Comparison of ENCODE assay signal across 1 cellular context in the genomic region with DNA sequence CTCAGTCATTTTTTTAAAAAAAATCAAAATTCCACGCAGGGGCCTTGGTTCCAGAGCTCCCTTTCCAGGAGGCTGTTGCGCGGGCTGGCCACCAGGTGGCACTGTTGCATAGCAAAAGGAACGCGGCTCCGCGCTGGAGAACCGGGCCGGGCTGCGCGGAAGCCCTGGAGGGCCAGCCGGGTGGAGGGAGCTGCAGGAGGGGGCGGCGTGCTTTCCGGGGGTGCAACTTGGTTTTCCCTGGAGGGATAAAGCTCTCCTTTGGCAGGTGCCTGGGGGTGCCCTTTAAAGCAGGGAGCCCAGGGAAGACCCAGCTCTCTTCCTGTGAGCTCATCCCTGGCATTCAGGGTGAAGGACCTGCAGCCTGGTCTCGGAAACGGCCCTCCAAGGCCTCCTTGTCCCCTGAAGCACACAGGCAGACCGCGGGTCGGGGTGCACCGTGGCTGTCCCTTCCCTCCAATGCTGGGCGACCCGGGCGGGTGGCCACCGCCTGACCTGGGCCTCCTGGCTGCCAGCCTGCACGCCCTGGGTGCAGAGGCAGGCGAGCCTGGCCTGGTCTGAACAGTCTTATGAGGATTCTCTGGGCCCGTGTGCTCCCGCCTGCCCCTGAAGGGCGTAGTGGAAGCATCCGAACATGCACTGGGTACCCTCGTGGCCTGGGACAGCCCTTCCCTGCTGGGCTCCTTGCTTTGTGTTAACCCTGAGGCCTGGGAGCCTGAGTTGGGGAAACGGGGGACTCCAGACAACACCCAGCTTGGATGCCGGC.
TF ChIP-seq lines count a peak whose summit lies in the region.

No MANE protein-coding gene starts in this region.

TF ChIP-seq in SK-N-SH treated with all-trans-retinoic acid at 6 μM for 48 hours, 23 proteins besides CTCF, POLR2A, EP300 and RAD21 (continued from another document):
- TF ChIP-seq, protein P1, sequence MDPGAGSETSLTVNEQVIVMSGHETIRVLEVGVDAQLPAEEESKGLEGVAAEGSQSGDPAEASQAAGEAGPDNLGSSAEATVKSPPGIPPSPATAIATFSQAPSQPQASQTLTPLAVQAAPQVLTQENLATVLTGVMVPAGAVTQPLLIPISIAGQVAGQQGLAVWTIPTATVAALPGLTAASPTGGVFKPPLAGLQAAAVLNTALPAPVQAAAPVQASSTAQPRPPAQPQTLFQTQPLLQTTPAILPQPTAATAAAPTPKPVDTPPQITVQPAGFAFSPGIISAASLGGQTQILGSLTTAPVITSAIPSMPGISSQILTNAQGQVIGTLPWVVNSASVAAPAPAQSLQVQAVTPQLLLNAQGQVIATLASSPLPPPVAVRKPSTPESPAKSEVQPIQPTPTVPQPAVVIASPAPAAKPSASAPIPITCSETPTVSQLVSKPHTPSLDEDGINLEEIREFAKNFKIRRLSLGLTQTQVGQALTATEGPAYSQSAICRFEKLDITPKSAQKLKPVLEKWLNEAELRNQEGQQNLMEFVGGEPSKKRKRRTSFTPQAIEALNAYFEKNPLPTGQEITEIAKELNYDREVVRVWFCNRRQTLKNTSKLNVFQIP (CRISPR knock-in tag; IDR thresholded peaks at IDR 0.05; ENCODE audit: borderline replicate concordance, low read depth) = no peak
- TF ChIP-seq ZFP3 (CRISPR knock-in tag; IDR thresholded peaks at IDR 0.05) (no peak), RARB (CRISPR knock-in tag; IDR thresholded peaks at IDR 0.05) (no peak), PPARA (CRISPR knock-in tag; IDR thresholded peaks at IDR 0.05; ENCODE audit: borderline replicate concordance) (no peak), ARNTL (CRISPR knock-in tag; IDR thresholded peaks at IDR 0.05; ENCODE audit: borderline replicate concordance, low read depth) (no peak)
